19 cellular contexts compared by ENCODE assay signal in genomic region chr12:56387152-56387551, GRCh38. TPM values are rescaled to one million over a fixed set of nuclear protein-coding genes. Genes with fewer than 3 reads are reported as not detected.
DNase-seq lines count a peak whose midpoint lies in the region; ATAC-seq and TF ChIP-seq lines count a peak whose summit lies in the region.
"Had no signal": no experiment of that assay in that cellular context is flagged by ENCODE, and none has a peak within 500 bp of the region (broad histone marks: within the 10 kb centered on the region; RNA-seq: fewer than 3 reads in every experiment).

No MANE protein-coding gene starts in this region.

- H2AFZ ChIP-seq in neural progenitor cell (replicated peaks), result peak overlapping the region; percentile 86

- intact Hi-C loops in sciatic nerve (cut with DNase I), result no loop called here

- peaks cover 9% of the 10 kb centered on the region for H3K27me3 Mint-ChIP-seq in neural progenitor cell (ENCODE audit: insufficient read depth, low read depth)
- H3K27me3 Mint-ChIP-seq: progenitor cell of endocrine pancreas had no signal

- peak; percentile 45 for DNase-seq in GM03348 (ENCODE audit: low spot score)
- peak; percentile 10 for DNase-seq in NCI-H69 (lab: John Stamatoyannopoulos, UW)
- DNase-seq in fibroblast of pulmonary artery (ENCODE audit: low read depth), result peak; percentile 16
- no peak for DNase-seq in neural progenitor cell (ENCODE audit: low spot score)
- no peak for DNase-seq in sciatic nerve (ENCODE audit: low spot score)
- no peak for DNase-seq in NCI-H2107 (lab: John Stamatoyannopoulos, UW)
- no peak for DNase-seq in T1000 (lab: John Stamatoyannopoulos, UW)
- no peak for DNase-seq in glomerular visceral epithelial cell (ENCODE audit: extremely low spot score)
- DNase-seq: activated CD4-positive, alpha-beta memory T cell treated with anti-CD3 and anti-CD28 coated beads, Interleukin-2, amount 10 ng/mL, durations not matched to agents 7 days and 5 days; amniotic stem cell; DND-41 had no signal

- H3K36me3 ChIP-seq in neural progenitor cell, result no peaks in the 10 kb centered on the region
- H3K36me3 ChIP-seq: BLaER1 treated with 17β-estradiol and CSF1 and Interleukin-3, amounts not matched to agents 10 nM and 100 nM; esophagus muscularis mucosa; SJSA1; suprapubic skin had no signal

- no peaks in the 10 kb centered on the region for H3K36me3 Mint-ChIP-seq in neural progenitor cell

- H3K9ac ChIP-seq in neural progenitor cell, result no peak overlapping the region
- H3K9ac ChIP-seq: BLaER1 treated with 17β-estradiol and CSF1 and Interleukin-3, amounts not matched to agents 10 nM and 100 nM had no signal

- no peaks in the 10 kb centered on the region for H3F3A ChIP-seq in neural progenitor cell (ENCODE audit: low read depth)

- H4K20me1 ChIP-seq in neural progenitor cell (ENCODE audit: low read depth), result no peaks in the 10 kb centered on the region
- H4K20me1 ChIP-seq: BLaER1 treated with 17β-estradiol and CSF1 and Interleukin-3, amounts not matched to agents 10 nM and 100 nM had no signal

- H3K4me2 ChIP-seq in neural progenitor cell, result no peak overlapping the region
- H3K4me2 ChIP-seq: BLaER1 treated with 17β-estradiol and CSF1 and Interleukin-3, amounts not matched to agents 10 nM and 100 nM had no signal

- peaks cover 11% of the 10 kb centered on the region for H3K4me1 Mint-ChIP-seq in neural progenitor cell
- H3K4me1 Mint-ChIP-seq: activated CD4-positive, alpha-beta memory T cell treated with anti-CD3 and anti-CD28 coated beads, Interleukin-2, amount 10 ng/mL, durations not matched to agents 7 days and 5 days had no signal

- no peak overlapping the region for H3K27ac ChIP-seq in neural progenitor cell
- H3K27ac ChIP-seq: BLaER1 treated with 17β-estradiol and CSF1 and Interleukin-3, amounts not matched to agents 10 nM and 100 nM; esophagus muscularis mucosa; SJSA1; suprapubic skin had no signal

- H3K9me3 ChIP-seq in neural progenitor cell (ENCODE audit: low read depth), result no peaks in the 10 kb centered on the region
- H3K9me3 ChIP-seq: esophagus muscularis mucosa, SJSA1, suprapubic skin had no signal

- peaks cover 3% of the 10 kb centered on the region for H3K9me3 Mint-ChIP-seq in neural progenitor cell
- H3K9me3 Mint-ChIP-seq: activated CD4-positive, alpha-beta memory T cell treated with anti-CD3 and anti-CD28 coated beads, Interleukin-2, amount 10 ng/mL, durations not matched to agents 7 days and 5 days; activated T-helper 1 cell treated with anti-CD3 and anti-CD28 coated beads, Interleukin-12 subunit alpha, Interleukin-12 subunit beta, Interleukin-2, Interleukin-4 antibody, amounts not matched to agents 30 ng/mL and 10 ng/mL and 1 ng/mL, durations not matched to agents 14 hours and 24 hours and 36 hours had no signal

- ATAC-seq in sciatic nerve, result no peak

- H3K4me3 Mint-ChIP-seq in neural progenitor cell, result no peak overlapping the region
- H3K4me3 Mint-ChIP-seq: activated CD4-positive, alpha-beta memory T cell treated with anti-CD3 and anti-CD28 coated beads, Interleukin-2, amount 10 ng/mL, durations not matched to agents 7 days and 5 days; activated T-helper 1 cell treated with anti-CD3 and anti-CD28 coated beads, Interleukin-12 subunit alpha, Interleukin-12 subunit beta, Interleukin-2, Interleukin-4 antibody, amounts not matched to agents 30 ng/mL and 10 ng/mL and 1 ng/mL, durations not matched to agents 14 hours and 24 hours and 36 hours; dendritic cell treated with granulocyte-macrophage colony-stimulating factor and Interleukin-4, amounts not matched to agents 40 ng/mL and 50 ng/mL, for 4 days had no signal

- H3K4me3 ChIP-seq in fibroblast of pulmonary artery (replicated peaks; ENCODE audit: low read depth, low read length), result no peak overlapping the region
- H3K4me3 ChIP-seq in neural progenitor cell, result no peak overlapping the region
- H3K4me3 ChIP-seq: BLaER1 treated with 17β-estradiol and CSF1 and Interleukin-3, amounts not matched to agents 10 nM and 100 nM; esophagus muscularis mucosa; SJSA1; suprapubic skin had no signal

- peak overlapping the region; percentile 50 for H3K27ac Mint-ChIP-seq in neural progenitor cell
- H3K27ac Mint-ChIP-seq: activated CD4-positive, alpha-beta memory T cell treated with anti-CD3 and anti-CD28 coated beads, Interleukin-2, amount 10 ng/mL, durations not matched to agents 7 days and 5 days; activated T-helper 1 cell treated with anti-CD3 and anti-CD28 coated beads, Interleukin-12 subunit alpha, Interleukin-12 subunit beta, Interleukin-2, Interleukin-4 antibody, amounts not matched to agents 30 ng/mL and 10 ng/mL and 1 ng/mL, durations not matched to agents 14 hours and 24 hours and 36 hours; dendritic cell treated with granulocyte-macrophage colony-stimulating factor and Interleukin-4, amounts not matched to agents 40 ng/mL and 50 ng/mL, for 4 days; progenitor cell of endocrine pancreas had no signal

- H3K4me1 ChIP-seq in neural progenitor cell, result peaks cover 6% of the 10 kb centered on the region
- H3K4me1 ChIP-seq: esophagus muscularis mucosa, suprapubic skin had no signal

- no peaks in the 10 kb centered on the region for H3K79me2 ChIP-seq in neural progenitor cell (ENCODE audit: low read depth)

- H3K27me3 ChIP-seq in neural progenitor cell, result no peaks in the 10 kb centered on the region
- H3K27me3 ChIP-seq: BLaER1 treated with 17β-estradiol and CSF1 and Interleukin-3, amounts not matched to agents 10 nM and 100 nM; esophagus muscularis mucosa; SJSA1; suprapubic skin had no signal

- TF ChIP-seq CTCF in fibroblast of pulmonary artery (IDR thresholded peaks at IDR 0.05; ENCODE audit: low read length, missing control alignments) (no peak), neural progenitor cell (IDR thresholded peaks at IDR 0.05) (no peak)

RNA-seq across cellular contexts. Expression of gene APOF, which starts 24.5 kb away (rescaled TPM):
- total RNA-seq in neural progenitor cell (ENCODE audit: low replicate concordance) (not detected in 2 replicates), sciatic nerve (not detected)
- total RNA-seq: activated CD4-positive, alpha-beta memory T cell treated with anti-CD3 and anti-CD28 coated beads, Interleukin-2, amount 10 ng/mL, durations not matched to agents 7 days and 5 days; activated T-helper 1 cell treated with anti-CD3 and anti-CD28 coated beads, Interleukin-12 subunit alpha, Interleukin-12 subunit beta, Interleukin-2, Interleukin-4 antibody, amounts not matched to agents 30 ng/mL and 10 ng/mL and 1 ng/mL, durations not matched to agents 14 hours and 24 hours and 36 hours; esophagus muscularis mucosa; HT-29; progenitor cell of endocrine pancreas; SJSA1; suprapubic skin had no signal

RNA-seq across cellular contexts. Expression of gene STAT2, which starts 27.2 kb away (rescaled TPM):
- 86.4 and 105 TPM in 2 replicates for total RNA-seq in neural progenitor cell (ENCODE audit: low replicate concordance)
- total RNA-seq in sciatic nerve, result 195 TPM

RNA-seq across cellular contexts. Expression of gene IL23A, which starts 48.5 kb away (rescaled TPM):
- total RNA-seq in neural progenitor cell (ENCODE audit: low replicate concordance), result 0.31 and 1.5 TPM in 2 replicates
- not detected for total RNA-seq in sciatic nerve
- total RNA-seq: esophagus muscularis mucosa, suprapubic skin had no signal

RNA-seq across cellular contexts. Expression of gene PAN2, which starts 53.4 kb away (rescaled TPM):
- 61.9 and 116 TPM in 2 replicates for total RNA-seq in neural progenitor cell (ENCODE audit: low replicate concordance)
- total RNA-seq in sciatic nerve, result 101 TPM

Comparison
In these comparisons a context has a peak if more than half of its experiments do, and no peak if none do; other contexts are left out.
1. DNase-seq: peak in GM03348 (single experiment), NCI-H69 (single experiment) and fibroblast of pulmonary artery (single experiment); none in neural progenitor cell (single experiment), sciatic nerve (single experiment), NCI-H2107 (single experiment), T1000 (single experiment) and glomerular visceral epithelial cell (single experiment).